In the genomic region with DNA sequence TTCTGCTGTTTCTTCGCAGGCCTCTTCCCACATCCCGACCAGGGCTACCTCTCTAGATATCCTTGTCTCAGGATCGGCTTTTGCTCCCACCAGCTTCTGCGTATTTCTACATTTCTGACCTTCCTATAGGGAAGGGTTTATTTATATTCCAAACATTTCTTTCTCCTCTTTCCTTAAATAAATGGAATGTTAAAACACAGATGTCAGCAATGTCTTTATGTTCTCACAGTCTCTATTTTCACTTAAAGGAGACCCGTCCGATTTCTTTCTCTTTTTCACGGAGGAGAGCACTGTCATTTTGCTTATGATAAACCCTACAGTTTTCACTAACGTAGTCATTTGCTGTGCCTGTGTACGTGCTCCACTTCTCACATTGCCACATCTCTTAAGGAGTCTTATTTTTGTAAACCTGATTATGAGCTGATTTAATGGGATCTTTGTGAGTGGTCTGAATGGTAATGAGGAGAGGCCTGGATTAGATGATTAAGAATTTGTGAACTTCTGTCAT, we compare ENCODE assay signal across 8 cellular contexts. TPM values are rescaled to one million over a fixed set of nuclear protein-coding genes. Genes with fewer than 3 reads are reported as not detected.
DNase-seq lines count a peak whose midpoint lies in the region; ATAC-seq, FAIRE-seq and TF ChIP-seq lines count a peak whose summit lies in the region.

No MANE protein-coding gene starts in this region.

- no peaks in the 10 kb centered on the region for H3F3A ChIP-seq in MM.1S (ENCODE audit: insufficient read depth, low read length)

- TF ChIP-seq CTCF in MM.1S (IDR thresholded peaks at IDR 0.05; ENCODE audit: low read length) (no peak), bronchial epithelial cell (IDR thresholded peaks at IDR 0.05; ENCODE audit: insufficient read depth, low read length, severe bottlenecking) (no peak)

- no peaks in the 10 kb centered on the region for H3K9me2 ChIP-seq in MM.1S (replicated peaks; ENCODE audit: insufficient read depth, low read length)

- 0 out of 2 replicates have a peak, but pooled peaks cover 6% of the 10 kb centered on the region for H3K4me1 ChIP-seq in MM.1S (ENCODE audit: low read length)
- peaks cover 8% of the 10 kb centered on the region for H3K4me1 ChIP-seq in muscle layer of colon (ENCODE audit: insufficient read depth, low read length)

- H3K4me2 ChIP-seq in MM.1S (ENCODE audit: low read depth, low read length) = peak overlapping the region; percentile 65

- DNase-seq in SIG-M5 treated with dmso at 0.1 percent for 504 hours (lab: John Stamatoyannopoulos, UW; ENCODE audit: unreplicated experiment) (peak; percentile 43), SIG-M5 (lab: John Stamatoyannopoulos, UW) (no peak), MM.1S (peak; percentile 7), bronchial epithelial cell (ENCODE audit: low read depth) (peak; percentile 30), amniotic stem cell (lab: John Stamatoyannopoulos, UW) (no peak), foreskin melanocyte (no peak)

- H3K36me3 ChIP-seq in MM.1S (replicated peaks; ENCODE audit: insufficient read depth, low read length) = no peaks in the 10 kb centered on the region
- H3K36me3 ChIP-seq in bronchial epithelial cell (ENCODE audit: control insufficient read depth, insufficient read depth, low read length) = peaks cover 2% of the 10 kb centered on the region
- no peaks in the 10 kb centered on the region for H3K36me3 ChIP-seq in muscle layer of colon (ENCODE audit: insufficient read depth, low read length)

- peak overlapping the region; percentile 91 for H3K9ac ChIP-seq in MM.1S (ENCODE audit: low read length)
- no peak overlapping the region for H3K9ac ChIP-seq in muscle layer of colon (ENCODE audit: low read length)

- no peak for ATAC-seq in HG02610 (IDR thresholded peaks at IDR 0.05; ENCODE audit: unreplicated experiment)

- H3K4me3 ChIP-seq in MM.1S (ENCODE audit: low read length) (peak overlapping the region; percentile 99), bronchial epithelial cell (ENCODE audit: low read depth, low read length) (peak overlapping the region; percentile 71), muscle layer of colon (ENCODE audit: low read depth in 1 of 2, low read length in 2 of 2) (peak overlapping the region; percentile 78 to 99)

- H4K20me1 ChIP-seq in MM.1S (ENCODE audit: insufficient read depth, low read length) = no peaks in the 10 kb centered on the region

- FAIRE-seq in bronchial epithelial cell (lab: Jason Lieb, UNC) = no peak

- H3K27ac ChIP-seq in MM.1S (ENCODE audit: low read length) = peak overlapping the region; percentile 52; the same call in 1 of the 2 replicates
- no peak overlapping the region for H3K27ac ChIP-seq in muscle layer of colon (ENCODE audit: low read depth, low read length)

- H3K9me3 ChIP-seq in MM.1S (replicated peaks; ENCODE audit: insufficient read depth, low read length) = no peaks in the 10 kb centered on the region
- no peaks in the 10 kb centered on the region for H3K9me3 ChIP-seq in muscle layer of colon (ENCODE audit: low read length)

- H3K79me2 ChIP-seq in MM.1S (ENCODE audit: low read length) = peaks cover 87% of the 10 kb centered on the region

- H3K27me3 ChIP-seq in MM.1S (replicated peaks; ENCODE audit: insufficient read depth, low read length) (no peaks in the 10 kb centered on the region), bronchial epithelial cell (ENCODE audit: control insufficient read depth, insufficient read depth, low read length) (no peaks in the 10 kb centered on the region), muscle layer of colon (ENCODE audit: control insufficient read depth in 1 of 2, insufficient read depth in 2 of 2, low read length in 2 of 2) (no peaks in the 10 kb centered on the region)

- H2AFZ ChIP-seq in MM.1S (ENCODE audit: low read length) = peak overlapping the region; percentile 85

RNA-seq across cellular contexts. Expression of a gene that starts 0.6 kb away (rescaled TPM):
- total RNA-seq in bronchial epithelial cell = 0.53 and 0.64 TPM in 2 replicates

RNA-seq across cellular contexts. Expression of a gene that starts 0.8 kb away (rescaled TPM):
- total RNA-seq in bronchial epithelial cell = 11.0 and 11.3 TPM in 2 replicates

RNA-seq across cellular contexts. Expression of a gene that starts 32.8 kb away (rescaled TPM):
- total RNA-seq in bronchial epithelial cell = 5.5 and 6.8 TPM in 2 replicates

RNA-seq across cellular contexts. Expression of a gene that starts 49.8 kb away (rescaled TPM):
- 4.4 and 5.8 TPM in 2 replicates for total RNA-seq in bronchial epithelial cell

Comparison
In these comparisons a context has a peak if more than half of its experiments do, and no peak if none do; other contexts are left out.
1. DNase-seq: peak in SIG-M5 treated with dmso at 0.1 percent for 504 hours (single experiment), MM.1S (single experiment) and bronchial epithelial cell (single experiment); none in SIG-M5 (single experiment), amniotic stem cell (single experiment) and foreskin melanocyte (single experiment).
2. Peak in every context shown above with its lines, with median percentiles within 50 percentile points of each other: H3K4me3 ChIP-seq.